ENCODE assay signal across 8 cellular contexts in the genomic region with DNA sequence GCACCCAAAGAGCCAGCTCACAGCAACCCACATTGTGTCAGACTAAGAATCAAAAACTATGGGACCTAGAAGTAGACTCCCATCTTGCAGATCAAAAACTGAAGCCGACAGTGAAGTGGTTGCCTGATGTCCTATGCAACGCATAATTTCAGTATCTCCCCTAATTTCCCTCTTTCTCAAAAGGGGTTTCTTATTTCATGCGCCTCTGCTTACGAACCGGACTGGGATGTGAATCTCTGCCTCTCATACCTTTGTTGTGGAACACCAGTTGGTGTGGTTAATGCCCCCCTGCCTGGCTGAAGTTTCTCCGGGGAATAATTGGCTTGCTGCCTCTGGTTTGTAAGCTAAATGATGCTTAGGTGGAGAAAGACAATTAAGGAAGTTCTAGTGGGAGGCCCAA. TPM values are rescaled to one million over a fixed set of nuclear protein-coding genes. Genes with fewer than 3 reads are reported as not detected.
A peak's percentile ranks its signal among the peaks of the same experiment; 100 is the strongest.
DNase-seq lines count a peak whose midpoint lies in the region; ATAC-seq, FAIRE-seq and TF ChIP-seq lines count a peak whose summit lies in the region.

No MANE protein-coding gene starts in this region.

- no peak overlapping the region for H2BK120ac ChIP-seq in H9 (ENCODE audit: low read depth, low read length, poor library complexity, severe bottlenecking)

- no peak overlapping the region for H3K14ac ChIP-seq in H9 (ENCODE audit: insufficient read depth, low read length)

- peaks cover 2% of the 10 kb centered on the region for H4K20me1 ChIP-seq in H9 (ENCODE audit: control insufficient read depth, insufficient read depth, insufficient read length)

- H3K36me3 ChIP-seq in breast epithelium = no peaks in the 10 kb centered on the region

- no peaks in the 10 kb centered on the region for H3K23me2 ChIP-seq in H9 (ENCODE audit: insufficient read length, low read depth, low read length, poor library complexity, severe bottlenecking)

- TF ChIP-seq RAD21 in A549 (conservative IDR thresholded peaks at IDR 0.05 in 1 of 2, IDR thresholded peaks at IDR 0.05 in 1 of 2) = no peak

- intact Hi-C loops in breast epithelium (cut with DNase I; ENCODE audit: low total_unique reads) = no loop called here

- FAIRE-seq in A549 (lab: Jason Lieb, UNC) = no peak

- H4K5ac ChIP-seq in H9 (ENCODE audit: insufficient read length, low read depth, low read length) = no peak overlapping the region

- ATAC-seq in A549 (no peak), GM19467 (IDR thresholded peaks at IDR 0.05; ENCODE audit: unreplicated experiment) (no peak), GM18519 (IDR thresholded peaks at IDR 0.05; ENCODE audit: low FRiP score, unreplicated experiment) (no peak)
- ATAC-seq in natural killer cell treated with Interleukin-12 subunit alpha and Interleukin-12 subunit beta and Interleukin-15 and Interleukin-18, amount 100 ng/mL, for 72 hours = no peak

- H2AK5ac ChIP-seq in H9 (ENCODE audit: insufficient read length, low read length) = no peak overlapping the region

- H3K4me1 ChIP-seq in A549 = no peaks in the 10 kb centered on the region; the same call in 2 of the 3 replicates
- H3K4me1 ChIP-seq in H9 (ENCODE audit: insufficient read depth, low read length) = no peaks in the 10 kb centered on the region; the same call in 1 of the 2 replicates
- H3K4me1 ChIP-seq in breast epithelium = no peaks in the 10 kb centered on the region

- H3T11ph ChIP-seq in H9 (ENCODE audit: low read length) = no peak overlapping the region

- H3K36me3 Mint-ChIP-seq in H9 (ENCODE audit: insufficient read depth in 1 of 3, low read depth in 3 of 3) = peaks cover 0 to 28% (median 22%) of the 10 kb centered on the region in 3 experiments; a peak in 6 of 7 replicates
- H3K36me3 Mint-ChIP-seq in natural killer cell treated with Interleukin-12 subunit alpha and Interleukin-12 subunit beta and Interleukin-15 and Interleukin-18, amount 100 ng/mL, for 72 hours = no peaks in the 10 kb centered on the region

- H3K27ac ChIP-seq in A549 (peak overlapping the region; percentile 61 to 75; a peak in 4 of 6 replicates), H9 (ENCODE audit: insufficient read length, low read depth, low read length) (no peak overlapping the region), breast epithelium (peak overlapping the region; percentile 82 to 91)

- H2BK5ac ChIP-seq in H9 (ENCODE audit: insufficient read length, low read length) = no peak overlapping the region

- no peak overlapping the region for H3K4ac ChIP-seq in H9 (ENCODE audit: low read depth, low read length)

- H3K56ac ChIP-seq in H9 (ENCODE audit: insufficient read length, low read depth, low read length) = no peak overlapping the region

- H3K4me3 Mint-ChIP-seq in H9 = peak overlapping the region; percentile 58 to 75
- H3K4me3 Mint-ChIP-seq in natural killer cell treated with Interleukin-12 subunit alpha and Interleukin-12 subunit beta and Interleukin-15 and Interleukin-18, amount 100 ng/mL, for 72 hours = peak overlapping the region; percentile 23

- H3K9me3 Mint-ChIP-seq in H9 = peaks cover 2 to 5% of the 10 kb centered on the region in 2 experiments; a peak in 3 of 5 replicates
- no peaks in the 10 kb centered on the region for H3K9me3 Mint-ChIP-seq in natural killer cell treated with Interleukin-12 subunit alpha and Interleukin-12 subunit beta and Interleukin-15 and Interleukin-18, amount 100 ng/mL, for 72 hours

- DNase-seq in A549 (ENCODE audit: low read depth in 1 of 2, low spot score in 1 of 2) = no peak
- no peak for DNase-seq in H9
- DNase-seq in breast epithelium (ENCODE audit: low spot score in 2 of 2) = no peak
- DNase-seq in natural killer cell treated with Interleukin-12 subunit alpha and Interleukin-12 subunit beta and Interleukin-15 and Interleukin-18, amount 100 ng/mL, for 72 hours (ENCODE audit: low spot score) = no peak
- DNase-seq in SHP77 (lab: John Stamatoyannopoulos, UW) = no peak
- no peak for DNase-seq in T-helper 9 cell

- no peak overlapping the region for H2BK12ac ChIP-seq in H9 (ENCODE audit: insufficient read length, low read depth, low read length)

- H3K23ac ChIP-seq in H9 (ENCODE audit: insufficient read length, low read depth, low read length) = no peak overlapping the region

- 94% methylated on average over 6 of the region's 6 CpGs for WGBS in A549 (ENCODE audit: missing lambda C conversion rate)
- no CpG with 5 or more reads among the region's 6 CpGs for WGBS in H9 (ENCODE audit: extremely low coverage, insufficient read length, low lambda C conversion rate)

- no peak overlapping the region for H3K18ac ChIP-seq in H9 (ENCODE audit: insufficient read length, low read depth, low read length)

- no peak overlapping the region for H4K8ac ChIP-seq in H9 (replicated peaks; ENCODE audit: insufficient read length, low read depth, low read length)

- TF ChIP-seq EP300 in A549 (IDR thresholded peaks at IDR 0.05) = no peak

- no peak for TF ChIP-seq POLR2A in A549 (IDR thresholded peaks at IDR 0.05; ENCODE audit: low read length)
- TF ChIP-seq POLR2A in breast epithelium (IDR thresholded peaks at IDR 0.05) = no peak

- H3K79me1 ChIP-seq in H9 (ENCODE audit: insufficient read depth, low read depth, low read length, poor library complexity, severe bottlenecking) = no peaks in the 10 kb centered on the region

- TF ChIP-seq CTCF in A549 (IDR thresholded peaks at IDR 0.05) (no peak), H9 (conservative IDR thresholded peaks at IDR 0.05) (no peak), breast epithelium (IDR thresholded peaks at IDR 0.05) (no peak)

- no peak overlapping the region for H4K91ac ChIP-seq in H9 (ENCODE audit: insufficient read length, low read depth, low read length)

- H3K4me1 Mint-ChIP-seq in H9 = peaks cover 36 to 37% of the 10 kb centered on the region in 2 experiments
- peaks cover 3 to 5% of the 10 kb centered on the region in 2 donors for H3K4me1 Mint-ChIP-seq in natural killer cell treated with Interleukin-12 subunit alpha and Interleukin-12 subunit beta and Interleukin-15 and Interleukin-18, amount 100 ng/mL, for 72 hours (ENCODE audit: low read depth in 2 of 2)

- H3K4me2 ChIP-seq in A549 (peak overlapping the region; percentile 85), H9 (ENCODE audit: insufficient read depth, insufficient read length, low read length) (peak overlapping the region; percentile 48)

- H3K4me3 ChIP-seq in A549 (peak overlapping the region; percentile 57), breast epithelium (peak overlapping the region; percentile 52 to 86 (median 63))

- no peak overlapping the region for H2BK15ac ChIP-seq in H9 (ENCODE audit: low read depth, low read length)

- CTCF ChIA-PET in A549 (lab: Yijun Ruan, JAX) = interaction anchor here (0.9 to 1.7 kb wide), 6 partner anchors 22 to 264 kb away, joined by 3 to 6 read pairs (median 3); no protein-coding TSS in a partner anchor

- H3K27me3 ChIP-seq in H9 (ENCODE audit: insufficient read depth, low read length) = no peaks in the 10 kb centered on the region; the same call in 1 of the 2 replicates
- no peaks in the 10 kb centered on the region for H3K27me3 ChIP-seq in breast epithelium

- H3K79me2 ChIP-seq in H9 (ENCODE audit: insufficient read depth, low read length) = no peaks in the 10 kb centered on the region; the same call in 1 of the 2 replicates

- POLR2A ChIA-PET in A549 (lab: Yijun Ruan, JAX) = interaction anchor here (0.6 to 1.1 kb wide), 3 partner anchors 8 to 36 kb away, joined by 3 to 6 read pairs (median 3); no protein-coding TSS in a partner anchor

- H3K27me3 Mint-ChIP-seq in H9 (ENCODE audit: low read depth) = peaks cover 19% of the 10 kb centered on the region
- peaks cover 39 to 55% of the 10 kb centered on the region in 2 donors for H3K27me3 Mint-ChIP-seq in natural killer cell treated with Interleukin-12 subunit alpha and Interleukin-12 subunit beta and Interleukin-15 and Interleukin-18, amount 100 ng/mL, for 72 hours

- no peak overlapping the region; a peak in 1 of 7 replicates for H3K27ac Mint-ChIP-seq in H9
- no peak overlapping the region for H3K27ac Mint-ChIP-seq in natural killer cell treated with Interleukin-12 subunit alpha and Interleukin-12 subunit beta and Interleukin-15 and Interleukin-18, amount 100 ng/mL, for 72 hours

- H2BK20ac ChIP-seq in H9 (ENCODE audit: low read depth, low read length, poor library complexity, severe bottlenecking) = no peak overlapping the region

- H2AFZ ChIP-seq in H9 (ENCODE audit: low read length) = no peak overlapping the region

- H3K9ac ChIP-seq in H9 (ENCODE audit: extremely low read depth, insufficient read length, low read length) = no peak overlapping the region

- H3K9me3 ChIP-seq in A549 = no peaks in the 10 kb centered on the region
- H3K9me3 ChIP-seq in H9 (ENCODE audit: control insufficient read depth, low read depth, low read length) = no peaks in the 10 kb centered on the region
- no peaks in the 10 kb centered on the region for H3K9me3 ChIP-seq in breast epithelium

TF ChIP-seq in A549, 52 proteins besides CTCF, POLR2A, EP300 and RAD21 (continues in another document):
- TF ChIP-seq GATA3 (IDR thresholded peaks at IDR 0.05; ENCODE audit: borderline replicate concordance) = no peak
- TF ChIP-seq, protein P1, sequence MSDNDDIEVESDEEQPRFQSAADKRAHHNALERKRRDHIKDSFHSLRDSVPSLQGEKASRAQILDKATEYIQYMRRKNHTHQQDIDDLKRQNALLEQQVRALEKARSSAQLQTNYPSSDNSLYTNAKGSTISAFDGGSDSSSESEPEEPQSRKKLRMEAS (IDR thresholded peaks at IDR 0.05) = no peak
- TF ChIP-seq TFCP2L1 (CRISPR knock-in tag; IDR thresholded peaks at IDR 0.05) = no peak
- no peak for TF ChIP-seq CBX2 (IDR thresholded peaks at IDR 0.05; ENCODE audit: borderline replicate concordance, low read depth)
- TF ChIP-seq HOXB13 (CRISPR knock-in tag; IDR thresholded peaks at IDR 0.05; ENCODE audit: low read depth) = no peak
- no peak for TF ChIP-seq RFX5 (IDR thresholded peaks at IDR 0.05)
- TF ChIP-seq FOSL2 (IDR thresholded peaks at IDR 0.05) = no peak
- TF ChIP-seq FOSL2 (CRISPR knock-in tag; IDR thresholded peaks at IDR 0.05) = no peak
- no peak for TF ChIP-seq CEBPB (IDR thresholded peaks at IDR 0.05)
- no peak for TF ChIP-seq RCOR1 (IDR thresholded peaks at IDR 0.05; ENCODE audit: low read depth, low read length)

RNA-seq across cellular contexts. Expression of gene FAM174B, which starts 0.5 kb away (rescaled TPM):
- polyA plus RNA-seq in A549 (2011; rRNA removed) (13.9 and 22.5 TPM in 2 replicates), A549 (2017; fragmentation: RNase III; extraction: RNeasy Plus Mini Kit Qiagen cat#74134 plus additional on column Dnase treatment) (4.6 to 5.9 TPM (median 5.2 TPM) in 3 replicates)
- 3.7 and 5.7 TPM in 2 replicates for polyA plus RNA-seq in A549 (2012; cell fraction: cytosol; rRNA removed)
- polyA plus RNA-seq in A549 (2012; cell fraction: nucleus; rRNA removed) = 3.1 and 3.9 TPM in 2 replicates
- polyA minus RNA-seq in A549 (2011; rRNA and poly(A)+ RNA removed) = 19.2 and 20.6 TPM in 2 replicates
- total RNA-seq in H9 (2021) (38.0 and 38.5 TPM in 2 replicates), breast epithelium (10 to 100 TPM in 2 of 3 donors, 1 to 10 TPM in 1; 4.3 to 34.7 (median 20.6) TPM)
- 1 to 10 TPM in 1 of 2 donors, under 1 TPM in 1; 0.62 to 3.8 TPM for total RNA-seq in natural killer cell treated with Interleukin-12 subunit alpha and Interleukin-12 subunit beta and Interleukin-15 and Interleukin-18, amount 100 ng/mL, for 72 hours
